In genomic region chr2:86170449-86170848, GRCh38 we compare ENCODE assay signal across 27 cellular contexts.
"Had no signal": no experiment of that assay in that cellular context is flagged by ENCODE, and none has a peak within 500 bp of the region (broad histone marks: within the 10 kb centered on the region; RNA-seq: fewer than 3 reads in every experiment).

No MANE protein-coding gene starts in this region.

- ATAC-seq: activated CD8-positive, alpha-beta T cell treated with anti-CD3 and anti-CD28 coated beads for 36 hours; activated T-cell treated with anti-CD3 and anti-CD28 coated beads, Interleukin-2, amount 50 U/mL, for 4 hours; foreskin keratinocyte; gastrocnemius medialis; heart left ventricle had no signal

- H3K27me3 ChIP-seq: brain microvascular endothelial cell, dorsolateral prefrontal cortex, esophagus muscularis mucosa, foreskin keratinocyte, gastrocnemius medialis, heart left ventricle had no signal

- H3K27me3 Mint-ChIP-seq: activated CD8-positive, alpha-beta T cell treated with anti-CD3 and anti-CD28 coated beads for 36 hours; activated naive CD4-positive, alpha-beta T cell treated with anti-CD3 and anti-CD28 coated beads, Interleukin-2, amount 50 U/mL, for 24 hours; central memory CD8-positive, alpha-beta T cell; dendritic cell treated with granulocyte-macrophage colony-stimulating factor and Interleukin-4, amounts not matched to agents 40 ng/mL and 50 ng/mL, for 4 days had no signal

- H3K9me3 ChIP-seq: esophagus muscularis mucosa, gastrocnemius medialis, heart left ventricle had no signal

- H3K27ac Mint-ChIP-seq: activated CD8-positive, alpha-beta T cell treated with anti-CD3 and anti-CD28 coated beads for 36 hours; activated naive CD4-positive, alpha-beta T cell treated with anti-CD3 and anti-CD28 coated beads for 36 hours; activated naive CD4-positive, alpha-beta T cell treated with anti-CD3 and anti-CD28 coated beads, Interleukin-2, amount 50 U/mL, for 24 hours; activated T-helper 2 cell treated with anti-CD3 and anti-CD28 coated beads, Interferon-gamma antibody, Interleukin-2, Interleukin-4, amounts not matched to agents 10 μg/mL and 5 μg/mL and 100 μg/mL, durations not matched to agents 14 hours and 24 hours and 36 hours; dendritic cell treated with granulocyte-macrophage colony-stimulating factor and Interleukin-4, amounts not matched to agents 40 ng/mL and 50 ng/mL, for 4 days had no signal

- H3K4me1 ChIP-seq: foreskin keratinocyte had no signal

- H3K27ac ChIP-seq: brain microvascular endothelial cell, coronary artery, esophagus muscularis mucosa, foreskin keratinocyte, gastrocnemius medialis, heart left ventricle had no signal

- H3K4me3 ChIP-seq: coronary artery, esophagus muscularis mucosa, gastrocnemius medialis, heart left ventricle had no signal

- DNase-seq: activated CD4-positive, alpha-beta T cell treated with anti-CD3 and anti-CD28 coated beads for 4 hours; activated CD4-positive, alpha-beta T cell treated with anti-CD3 and anti-CD28 coated beads, Interleukin-2, amount 50 U/mL, for 1 hour; activated CD4-positive, alpha-beta T cell treated with anti-CD3 and anti-CD28 coated beads, Interleukin-2, amount 50 U/mL, for 48 hours; activated CD4-positive, CD25-positive, alpha-beta regulatory T cell; activated CD4-positive, CD25-positive, alpha-beta regulatory T cell treated with anti-CD3 and anti-CD28 coated beads, Interleukin-2, amount 50 U/mL, for 72 hours; activated CD8-positive, alpha-beta memory T cell treated with anti-CD3 and anti-CD28 coated beads for 24 hours; activated CD8-positive, alpha-beta T cell treated with anti-CD3 and anti-CD28 coated beads for 36 hours; activated effector memory CD4-positive, alpha-beta T cell treated with anti-CD3 and anti-CD28 coated beads, Interleukin-2, amount 50 U/mL, for 16 hours; activated naive CD4-positive, alpha-beta T cell treated with anti-CD3 and anti-CD28 coated beads for 36 hours; activated T-cell treated with anti-CD3 and anti-CD28 coated beads, Interleukin-2, amount 50 U/mL, for 4 hours; amniotic stem cell; anterior cingulate cortex; brain microvascular endothelial cell; dorsolateral prefrontal cortex; effector memory CD4-positive, alpha-beta T cell; erythroblast; foreskin keratinocyte; gastrocnemius medialis; glutamatergic neuron; heart left ventricle; T-helper 1 cell had no signal

- H3K9me3 Mint-ChIP-seq: activated CD8-positive, alpha-beta T cell treated with anti-CD3 and anti-CD28 coated beads for 36 hours; activated naive CD4-positive, alpha-beta T cell treated with anti-CD3 and anti-CD28 coated beads for 36 hours; activated naive CD4-positive, alpha-beta T cell treated with anti-CD3 and anti-CD28 coated beads, Interleukin-2, amount 50 U/mL, for 24 hours; activated T-cell treated with anti-CD3 and anti-CD28 coated beads, Interleukin-2, amount 50 U/mL, for 4 hours; activated T-helper 2 cell treated with anti-CD3 and anti-CD28 coated beads, Interferon-gamma antibody, Interleukin-2, Interleukin-4, amounts not matched to agents 10 μg/mL and 5 μg/mL and 100 μg/mL, durations not matched to agents 14 hours and 24 hours and 36 hours; central memory CD8-positive, alpha-beta T cell; dendritic cell treated with granulocyte-macrophage colony-stimulating factor and Interleukin-4, amounts not matched to agents 40 ng/mL and 50 ng/mL, for 4 days had no signal

- H3K4me3 Mint-ChIP-seq: activated CD8-positive, alpha-beta T cell treated with anti-CD3 and anti-CD28 coated beads for 36 hours; activated naive CD4-positive, alpha-beta T cell treated with anti-CD3 and anti-CD28 coated beads for 36 hours; activated naive CD4-positive, alpha-beta T cell treated with anti-CD3 and anti-CD28 coated beads, Interleukin-2, amount 50 U/mL, for 24 hours; activated T-cell treated with anti-CD3 and anti-CD28 coated beads, Interleukin-2, amount 50 U/mL, for 4 hours; central memory CD8-positive, alpha-beta T cell; dendritic cell treated with granulocyte-macrophage colony-stimulating factor and Interleukin-4, amounts not matched to agents 40 ng/mL and 50 ng/mL, for 4 days had no signal
